In the genomic region with DNA sequence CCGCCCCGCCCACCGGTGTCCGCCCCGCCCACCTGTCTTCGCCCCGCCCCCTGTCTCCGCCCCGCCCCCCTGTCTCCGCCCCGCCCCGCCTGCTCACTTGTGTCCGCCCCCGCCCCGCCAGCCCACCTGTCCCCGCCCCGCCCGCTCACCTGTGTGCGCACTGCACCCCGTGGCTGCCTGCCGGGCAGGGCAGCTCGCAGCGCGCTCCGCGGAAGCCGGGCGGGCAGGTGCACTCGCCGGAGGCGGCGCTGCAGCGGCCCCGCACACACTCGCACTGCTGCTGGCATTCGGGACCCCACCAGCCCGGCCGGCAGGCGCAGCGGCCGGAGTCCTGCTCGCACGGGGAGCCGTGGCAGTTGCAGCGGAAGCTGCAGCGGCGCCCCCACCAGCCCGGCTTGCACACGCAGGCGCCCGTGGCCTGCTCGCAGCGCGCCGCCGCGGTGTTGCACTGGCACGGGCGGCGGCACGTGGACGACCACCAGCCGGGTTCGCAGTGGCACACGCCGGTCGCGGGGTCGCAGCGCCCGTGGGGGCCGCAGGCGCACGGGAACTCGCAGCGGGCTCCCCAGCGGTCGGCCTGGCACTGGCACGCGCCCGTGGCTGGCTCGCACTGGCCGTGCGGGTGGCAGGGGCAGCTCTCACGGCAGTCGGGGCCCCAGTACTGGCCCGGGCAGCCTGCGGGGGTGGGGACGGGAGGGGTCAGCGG, we compare ENCODE assay signal across 2 cellular contexts.
TF ChIP-seq lines count a peak whose summit lies in the region.

No MANE protein-coding gene starts in this region.

TF ChIP-seq in HCT116, 20 proteins besides CTCF, POLR2A, EP300 and RAD21 (continued from another document):
- TF ChIP-seq, protein P1, sequence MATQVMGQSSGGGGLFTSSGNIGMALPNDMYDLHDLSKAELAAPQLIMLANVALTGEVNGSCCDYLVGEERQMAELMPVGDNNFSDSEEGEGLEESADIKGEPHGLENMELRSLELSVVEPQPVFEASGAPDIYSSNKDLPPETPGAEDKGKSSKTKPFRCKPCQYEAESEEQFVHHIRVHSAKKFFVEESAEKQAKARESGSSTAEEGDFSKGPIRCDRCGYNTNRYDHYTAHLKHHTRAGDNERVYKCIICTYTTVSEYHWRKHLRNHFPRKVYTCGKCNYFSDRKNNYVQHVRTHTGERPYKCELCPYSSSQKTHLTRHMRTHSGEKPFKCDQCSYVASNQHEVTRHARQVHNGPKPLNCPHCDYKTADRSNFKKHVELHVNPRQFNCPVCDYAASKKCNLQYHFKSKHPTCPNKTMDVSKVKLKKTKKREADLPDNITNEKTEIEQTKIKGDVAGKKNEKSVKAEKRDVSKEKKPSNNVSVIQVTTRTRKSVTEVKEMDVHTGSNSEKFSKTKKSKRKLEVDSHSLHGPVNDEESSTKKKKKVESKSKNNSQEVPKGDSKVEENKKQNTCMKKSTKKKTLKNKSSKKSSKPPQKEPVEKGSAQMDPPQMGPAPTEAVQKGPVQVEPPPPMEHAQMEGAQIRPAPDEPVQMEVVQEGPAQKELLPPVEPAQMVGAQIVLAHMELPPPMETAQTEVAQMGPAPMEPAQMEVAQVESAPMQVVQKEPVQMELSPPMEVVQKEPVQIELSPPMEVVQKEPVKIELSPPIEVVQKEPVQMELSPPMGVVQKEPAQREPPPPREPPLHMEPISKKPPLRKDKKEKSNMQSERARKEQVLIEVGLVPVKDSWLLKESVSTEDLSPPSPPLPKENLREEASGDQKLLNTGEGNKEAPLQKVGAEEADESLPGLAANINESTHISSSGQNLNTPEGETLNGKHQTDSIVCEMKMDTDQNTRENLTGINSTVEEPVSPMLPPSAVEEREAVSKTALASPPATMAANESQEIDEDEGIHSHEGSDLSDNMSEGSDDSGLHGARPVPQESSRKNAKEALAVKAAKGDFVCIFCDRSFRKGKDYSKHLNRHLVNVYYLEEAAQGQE (IDR thresholded peaks at IDR 0.05; ENCODE audit: low read depth), result no peak
- TF ChIP-seq POLR2AphosphoS5 (IDR thresholded peaks at IDR 0.05; ENCODE audit: low read depth, low read length) (peak; percentile 71), ZNF274 (IDR thresholded peaks at IDR 0.05; ENCODE audit: low read depth, low read length) (no peak)
- TF ChIP-seq, protein P2, sequence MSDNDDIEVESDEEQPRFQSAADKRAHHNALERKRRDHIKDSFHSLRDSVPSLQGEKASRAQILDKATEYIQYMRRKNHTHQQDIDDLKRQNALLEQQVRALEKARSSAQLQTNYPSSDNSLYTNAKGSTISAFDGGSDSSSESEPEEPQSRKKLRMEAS (IDR thresholded peaks at IDR 0.05), result peak; percentile 71; the same call in 1 of the 2 replicates

TF ChIP-seq in WTC11, 78 proteins besides CTCF, POLR2A, EP300 and RAD21 (continued from another document):
- TF ChIP-seq, protein P3, sequence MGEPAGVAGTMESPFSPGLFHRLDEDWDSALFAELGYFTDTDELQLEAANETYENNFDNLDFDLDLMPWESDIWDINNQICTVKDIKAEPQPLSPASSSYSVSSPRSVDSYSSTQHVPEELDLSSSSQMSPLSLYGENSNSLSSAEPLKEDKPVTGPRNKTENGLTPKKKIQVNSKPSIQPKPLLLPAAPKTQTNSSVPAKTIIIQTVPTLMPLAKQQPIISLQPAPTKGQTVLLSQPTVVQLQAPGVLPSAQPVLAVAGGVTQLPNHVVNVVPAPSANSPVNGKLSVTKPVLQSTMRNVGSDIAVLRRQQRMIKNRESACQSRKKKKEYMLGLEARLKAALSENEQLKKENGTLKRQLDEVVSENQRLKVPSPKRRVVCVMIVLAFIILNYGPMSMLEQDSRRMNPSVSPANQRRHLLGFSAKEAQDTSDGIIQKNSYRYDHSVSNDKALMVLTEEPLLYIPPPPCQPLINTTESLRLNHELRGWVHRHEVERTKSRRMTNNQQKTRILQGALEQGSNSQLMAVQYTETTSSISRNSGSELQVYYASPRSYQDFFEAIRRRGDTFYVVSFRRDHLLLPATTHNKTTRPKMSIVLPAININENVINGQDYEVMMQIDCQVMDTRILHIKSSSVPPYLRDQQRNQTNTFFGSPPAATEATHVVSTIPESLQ (CRISPR knock-in tag; IDR thresholded peaks at IDR 0.05), result no peak
- TF ChIP-seq, protein P4, sequence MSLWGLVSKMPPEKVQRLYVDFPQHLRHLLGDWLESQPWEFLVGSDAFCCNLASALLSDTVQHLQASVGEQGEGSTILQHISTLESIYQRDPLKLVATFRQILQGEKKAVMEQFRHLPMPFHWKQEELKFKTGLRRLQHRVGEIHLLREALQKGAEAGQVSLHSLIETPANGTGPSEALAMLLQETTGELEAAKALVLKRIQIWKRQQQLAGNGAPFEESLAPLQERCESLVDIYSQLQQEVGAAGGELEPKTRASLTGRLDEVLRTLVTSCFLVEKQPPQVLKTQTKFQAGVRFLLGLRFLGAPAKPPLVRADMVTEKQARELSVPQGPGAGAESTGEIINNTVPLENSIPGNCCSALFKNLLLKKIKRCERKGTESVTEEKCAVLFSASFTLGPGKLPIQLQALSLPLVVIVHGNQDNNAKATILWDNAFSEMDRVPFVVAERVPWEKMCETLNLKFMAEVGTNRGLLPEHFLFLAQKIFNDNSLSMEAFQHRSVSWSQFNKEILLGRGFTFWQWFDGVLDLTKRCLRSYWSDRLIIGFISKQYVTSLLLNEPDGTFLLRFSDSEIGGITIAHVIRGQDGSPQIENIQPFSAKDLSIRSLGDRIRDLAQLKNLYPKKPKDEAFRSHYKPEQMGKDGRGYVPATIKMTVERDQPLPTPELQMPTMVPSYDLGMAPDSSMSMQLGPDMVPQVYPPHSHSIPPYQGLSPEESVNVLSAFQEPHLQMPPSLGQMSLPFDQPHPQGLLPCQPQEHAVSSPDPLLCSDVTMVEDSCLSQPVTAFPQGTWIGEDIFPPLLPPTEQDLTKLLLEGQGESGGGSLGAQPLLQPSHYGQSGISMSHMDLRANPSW (CRISPR knock-in tag; conservative IDR thresholded peaks at IDR 0.05; ENCODE audit: low read depth), result 0 out of 2 replicates have a peak, but pooled peaks have one; percentile 69
- 0 out of 2 replicates have a peak, but pooled peaks have one; percentile 57 for TF ChIP-seq ZNF416 (CRISPR knock-in tag; IDR thresholded peaks at IDR 0.05)
- TF ChIP-seq, protein P5, sequence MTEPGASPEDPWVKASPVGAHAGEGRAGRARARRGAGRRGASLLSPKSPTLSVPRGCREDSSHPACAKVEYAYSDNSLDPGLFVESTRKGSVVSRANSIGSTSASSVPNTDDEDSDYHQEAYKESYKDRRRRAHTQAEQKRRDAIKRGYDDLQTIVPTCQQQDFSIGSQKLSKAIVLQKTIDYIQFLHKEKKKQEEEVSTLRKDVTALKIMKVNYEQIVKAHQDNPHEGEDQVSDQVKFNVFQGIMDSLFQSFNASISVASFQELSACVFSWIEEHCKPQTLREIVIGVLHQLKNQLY (CRISPR knock-in tag; IDR thresholded peaks at IDR 0.05), result no peak
- no peak for TF ChIP-seq ESRRA (CRISPR knock-in tag; IDR thresholded peaks at IDR 0.05; ENCODE audit: borderline replicate concordance)
- no peak for TF ChIP-seq ZNF671 (CRISPR knock-in tag; IDR thresholded peaks at IDR 0.05)
- TF ChIP-seq HMGA2 (CRISPR knock-in tag; IDR thresholded peaks at IDR 0.05), result no peak
- TF ChIP-seq CREB1 (CRISPR knock-in tag; IDR thresholded peaks at IDR 0.05), result no peak
- no peak for TF ChIP-seq NR2C2 (CRISPR knock-in tag; IDR thresholded peaks at IDR 0.05)
- TF ChIP-seq, protein P6, sequence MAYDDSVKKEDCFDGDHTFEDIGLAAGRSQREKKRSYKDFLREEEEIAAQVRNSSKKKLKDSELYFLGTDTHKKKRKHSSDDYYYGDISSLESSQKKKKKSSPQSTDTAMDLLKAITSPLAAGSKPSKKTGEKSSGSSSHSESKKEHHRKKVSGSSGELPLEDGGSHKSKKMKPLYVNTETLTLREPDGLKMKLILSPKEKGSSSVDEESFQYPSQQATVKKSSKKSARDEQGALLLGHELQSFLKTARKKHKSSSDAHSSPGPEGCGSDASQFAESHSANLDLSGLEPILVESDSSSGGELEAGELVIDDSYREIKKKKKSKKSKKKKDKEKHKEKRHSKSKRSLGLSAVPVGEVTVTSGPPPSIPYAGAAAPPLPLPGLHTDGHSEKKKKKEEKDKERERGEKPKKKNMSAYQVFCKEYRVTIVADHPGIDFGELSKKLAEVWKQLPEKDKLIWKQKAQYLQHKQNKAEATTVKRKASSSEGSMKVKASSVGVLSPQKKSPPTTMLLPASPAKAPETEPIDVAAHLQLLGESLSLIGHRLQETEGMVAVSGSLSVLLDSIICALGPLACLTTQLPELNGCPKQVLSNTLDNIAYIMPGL (CRISPR knock-in tag; IDR thresholded peaks at IDR 0.05), result peak; percentile 76; the same call in 1 of the 2 replicates
- TF ChIP-seq, protein P7, sequence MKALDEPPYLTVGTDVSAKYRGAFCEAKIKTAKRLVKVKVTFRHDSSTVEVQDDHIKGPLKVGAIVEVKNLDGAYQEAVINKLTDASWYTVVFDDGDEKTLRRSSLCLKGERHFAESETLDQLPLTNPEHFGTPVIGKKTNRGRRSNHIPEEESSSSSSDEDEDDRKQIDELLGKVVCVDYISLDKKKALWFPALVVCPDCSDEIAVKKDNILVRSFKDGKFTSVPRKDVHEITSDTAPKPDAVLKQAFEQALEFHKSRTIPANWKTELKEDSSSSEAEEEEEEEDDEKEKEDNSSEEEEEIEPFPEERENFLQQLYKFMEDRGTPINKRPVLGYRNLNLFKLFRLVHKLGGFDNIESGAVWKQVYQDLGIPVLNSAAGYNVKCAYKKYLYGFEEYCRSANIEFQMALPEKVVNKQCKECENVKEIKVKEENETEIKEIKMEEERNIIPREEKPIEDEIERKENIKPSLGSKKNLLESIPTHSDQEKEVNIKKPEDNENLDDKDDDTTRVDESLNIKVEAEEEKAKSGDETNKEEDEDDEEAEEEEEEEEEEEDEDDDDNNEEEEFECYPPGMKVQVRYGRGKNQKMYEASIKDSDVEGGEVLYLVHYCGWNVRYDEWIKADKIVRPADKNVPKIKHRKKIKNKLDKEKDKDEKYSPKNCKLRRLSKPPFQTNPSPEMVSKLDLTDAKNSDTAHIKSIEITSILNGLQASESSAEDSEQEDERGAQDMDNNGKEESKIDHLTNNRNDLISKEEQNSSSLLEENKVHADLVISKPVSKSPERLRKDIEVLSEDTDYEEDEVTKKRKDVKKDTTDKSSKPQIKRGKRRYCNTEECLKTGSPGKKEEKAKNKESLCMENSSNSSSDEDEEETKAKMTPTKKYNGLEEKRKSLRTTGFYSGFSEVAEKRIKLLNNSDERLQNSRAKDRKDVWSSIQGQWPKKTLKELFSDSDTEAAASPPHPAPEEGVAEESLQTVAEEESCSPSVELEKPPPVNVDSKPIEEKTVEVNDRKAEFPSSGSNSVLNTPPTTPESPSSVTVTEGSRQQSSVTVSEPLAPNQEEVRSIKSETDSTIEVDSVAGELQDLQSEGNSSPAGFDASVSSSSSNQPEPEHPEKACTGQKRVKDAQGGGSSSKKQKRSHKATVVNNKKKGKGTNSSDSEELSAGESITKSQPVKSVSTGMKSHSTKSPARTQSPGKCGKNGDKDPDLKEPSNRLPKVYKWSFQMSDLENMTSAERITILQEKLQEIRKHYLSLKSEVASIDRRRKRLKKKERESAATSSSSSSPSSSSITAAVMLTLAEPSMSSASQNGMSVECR (CRISPR knock-in tag; IDR thresholded peaks at IDR 0.05; ENCODE audit: borderline replicate concordance), result no peak
- TF ChIP-seq, protein P8, sequence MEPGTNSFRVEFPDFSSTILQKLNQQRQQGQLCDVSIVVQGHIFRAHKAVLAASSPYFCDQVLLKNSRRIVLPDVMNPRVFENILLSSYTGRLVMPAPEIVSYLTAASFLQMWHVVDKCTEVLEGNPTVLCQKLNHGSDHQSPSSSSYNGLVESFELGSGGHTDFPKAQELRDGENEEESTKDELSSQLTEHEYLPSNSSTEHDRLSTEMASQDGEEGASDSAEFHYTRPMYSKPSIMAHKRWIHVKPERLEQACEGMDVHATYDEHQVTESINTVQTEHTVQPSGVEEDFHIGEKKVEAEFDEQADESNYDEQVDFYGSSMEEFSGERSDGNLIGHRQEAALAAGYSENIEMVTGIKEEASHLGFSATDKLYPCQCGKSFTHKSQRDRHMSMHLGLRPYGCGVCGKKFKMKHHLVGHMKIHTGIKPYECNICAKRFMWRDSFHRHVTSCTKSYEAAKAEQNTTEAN (CRISPR knock-in tag; IDR thresholded peaks at IDR 0.05), result 0 out of 2 replicates have a peak, but pooled peaks have one; percentile 17
- no peak for TF ChIP-seq ZNF232 (CRISPR knock-in tag; IDR thresholded peaks at IDR 0.05)
- 0 out of 2 replicates have a peak, but pooled peaks have one; percentile 26 for TF ChIP-seq CREM (CRISPR knock-in tag; IDR thresholded peaks at IDR 0.05)
- TF ChIP-seq OVOL2 (CRISPR knock-in tag; IDR thresholded peaks at IDR 0.05; ENCODE audit: borderline replicate concordance), result no peak
- TF ChIP-seq CBFB (CRISPR knock-in tag; IDR thresholded peaks at IDR 0.05; ENCODE audit: low read depth), result 0 out of 2 replicates have a peak, but pooled peaks have one; percentile 61
- 0 out of 2 replicates have a peak, but pooled peaks have one; percentile 41 for TF ChIP-seq TEAD1 (CRISPR knock-in tag; IDR thresholded peaks at IDR 0.05)
- peak; percentile 58; the same call in 1 of the 2 replicates for TF ChIP-seq TP53 (CRISPR knock-in tag; IDR thresholded peaks at IDR 0.05)
- peak; percentile 66 for TF ChIP-seq SP1 (CRISPR knock-in tag; conservative IDR thresholded peaks at IDR 0.05)
- TF ChIP-seq, protein P9, sequence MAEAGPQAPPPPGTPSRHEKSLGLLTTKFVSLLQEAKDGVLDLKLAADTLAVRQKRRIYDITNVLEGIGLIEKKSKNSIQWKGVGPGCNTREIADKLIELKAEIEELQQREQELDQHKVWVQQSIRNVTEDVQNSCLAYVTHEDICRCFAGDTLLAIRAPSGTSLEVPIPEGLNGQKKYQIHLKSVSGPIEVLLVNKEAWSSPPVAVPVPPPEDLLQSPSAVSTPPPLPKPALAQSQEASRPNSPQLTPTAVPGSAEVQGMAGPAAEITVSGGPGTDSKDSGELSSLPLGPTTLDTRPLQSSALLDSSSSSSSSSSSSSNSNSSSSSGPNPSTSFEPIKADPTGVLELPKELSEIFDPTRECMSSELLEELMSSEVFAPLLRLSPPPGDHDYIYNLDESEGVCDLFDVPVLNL (CRISPR knock-in tag; IDR thresholded peaks at IDR 0.05; ENCODE audit: borderline replicate concordance, low read depth), result no peak
- TF ChIP-seq, protein P10, sequence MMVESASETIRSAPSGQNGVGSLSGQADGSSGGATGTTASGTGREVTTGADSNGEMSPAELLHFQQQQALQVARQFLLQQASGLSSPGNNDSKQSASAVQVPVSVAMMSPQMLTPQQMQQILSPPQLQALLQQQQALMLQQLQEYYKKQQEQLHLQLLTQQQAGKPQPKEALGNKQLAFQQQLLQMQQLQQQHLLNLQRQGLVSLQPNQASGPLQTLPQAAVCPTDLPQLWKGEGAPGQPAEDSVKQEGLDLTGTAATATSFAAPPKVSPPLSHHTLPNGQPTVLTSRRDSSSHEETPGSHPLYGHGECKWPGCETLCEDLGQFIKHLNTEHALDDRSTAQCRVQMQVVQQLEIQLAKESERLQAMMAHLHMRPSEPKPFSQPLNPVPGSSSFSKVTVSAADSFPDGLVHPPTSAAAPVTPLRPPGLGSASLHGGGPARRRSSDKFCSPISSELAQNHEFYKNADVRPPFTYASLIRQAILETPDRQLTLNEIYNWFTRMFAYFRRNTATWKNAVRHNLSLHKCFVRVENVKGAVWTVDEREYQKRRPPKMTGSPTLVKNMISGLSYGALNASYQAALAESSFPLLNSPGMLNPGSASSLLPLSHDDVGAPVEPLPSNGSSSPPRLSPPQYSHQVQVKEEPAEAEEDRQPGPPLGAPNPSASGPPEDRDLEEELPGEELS (CRISPR knock-in tag; IDR thresholded peaks at IDR 0.05), result peak; percentile 35; the same call in 1 of the 2 replicates
- TF ChIP-seq ETV6 (CRISPR knock-in tag; IDR thresholded peaks at IDR 0.05), result 0 out of 2 replicates have a peak, but pooled peaks have one; percentile 27
